In genomic region chr1:109239580-109240068, GRCh38 we compare ENCODE assay signal across 1 cellular context.
A peak's percentile ranks its signal among the peaks of the same experiment; 100 is the strongest.
TF ChIP-seq lines count a peak whose summit lies in the region.

No MANE protein-coding gene starts in this region.

TF ChIP-seq in H1, 55 proteins besides CTCF, POLR2A, EP300 and RAD21 (continued from another document):
- peak; percentile 56 for TF ChIP-seq MAX (IDR thresholded peaks at IDR 0.05)
- TF ChIP-seq HDAC6 (IDR thresholded peaks at IDR 0.05; ENCODE audit: low read depth, low read length) = no peak
- peak; percentile 29 for TF ChIP-seq TAF7 (optimal IDR thresholded peaks at IDR 0.05; ENCODE audit: borderline replicate concordance, low read depth, low read length)
- 0 out of 2 replicates have a peak, but pooled peaks have one; percentile 41 for TF ChIP-seq SP4 (IDR thresholded peaks at IDR 0.05; ENCODE audit: low read length)
- no peak for TF ChIP-seq ZNF274 (IDR thresholded peaks at IDR 0.05; ENCODE audit: borderline replicate concordance, extremely low read depth, low read length)
- no peak for TF ChIP-seq NRF1 (IDR thresholded peaks at IDR 0.05; ENCODE audit: low read depth, low read length)
- 0 out of 4 replicates have a peak, but pooled peaks of 1 of the 2 experiments have one; percentile 19 for TF ChIP-seq SIN3A (conservative IDR thresholded peaks at IDR 0.05 in 1 of 2, IDR thresholded peaks at IDR 0.05 in 1 of 2; ENCODE audit: low read depth in 1 of 2, low read length in 2 of 2)
- no peak for TF ChIP-seq CEBPB (IDR thresholded peaks at IDR 0.05; ENCODE audit: low read depth, low read length)
- TF ChIP-seq EGR1 (IDR thresholded peaks at IDR 0.05; ENCODE audit: borderline replicate concordance, low read depth, low read length) = no peak
TF ChIP-seq in H1: peak in this region for 5.
